In the genomic region with DNA sequence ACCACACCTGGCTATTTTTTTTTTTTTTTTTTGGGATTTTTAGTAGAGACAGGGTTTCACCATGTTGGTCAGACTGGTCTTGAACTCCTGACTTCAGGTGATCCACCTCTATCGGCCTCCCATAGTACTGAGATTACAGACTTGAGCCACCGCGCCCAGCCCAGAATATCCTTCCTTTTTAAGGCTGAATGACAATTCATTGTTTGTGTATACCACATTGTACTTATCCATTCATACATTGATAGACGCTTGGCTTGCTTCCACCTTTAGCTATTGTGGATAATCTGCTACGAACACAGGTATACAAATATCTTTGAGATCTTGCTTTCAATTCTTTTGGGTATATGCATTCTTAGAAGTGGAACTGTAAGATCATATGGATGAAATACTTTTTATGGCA, we compare ENCODE assay signal across 16 cellular contexts. TPM values are rescaled to one million over a fixed set of nuclear protein-coding genes. Genes with fewer than 3 reads are reported as not detected.
A peak's percentile ranks its signal among the peaks of the same experiment; 100 is the strongest.
DNase-seq lines count a peak whose midpoint lies in the region; ATAC-seq and TF ChIP-seq lines count a peak whose summit lies in the region.
"Had no signal": no experiment of that assay in that cellular context is flagged by ENCODE, and none has a peak within 500 bp of the region (broad histone marks: within the 10 kb centered on the region; RNA-seq: fewer than 3 reads in every experiment).

No MANE protein-coding gene starts in this region.

- in situ Hi-C loops in HAP-1 (cut with MboI; ENCODE audit: low sequenced_read_pairs) = no loop called here

- intact Hi-C loops in esophagus muscularis mucosa (cut with DNase I) = no loop called here

- H3K4me3 ChIP-seq in BLaER1 (0 out of 2 replicates have a peak overlapping the region, but pooled peaks have one; percentile 22), HAP-1 (no peak overlapping the region), esophagus muscularis mucosa (no peak overlapping the region), WERI-Rb-1 (ENCODE audit: low read depth, low read length) (no peak overlapping the region)
- H3K4me3 ChIP-seq: GM23338 had no signal

- no peak for TF ChIP-seq POLR2A in esophagus muscularis mucosa (IDR thresholded peaks at IDR 0.05; ENCODE audit: low read depth)

- H3K4me2 ChIP-seq in BLaER1 = peak overlapping the region; percentile 87
- H3K4me2 ChIP-seq: GM23338 had no signal

- DNase-seq in HAP-1 (ENCODE audit: low spot score in 2 of 2) (peak; percentile 13 to 33), NCI-H69 (lab: John Stamatoyannopoulos, UW) (peak; percentile 22), esophagus muscularis mucosa (ENCODE audit: extremely low spot score) (peak; percentile 62), AG08395 (ENCODE audit: low spot score) (no peak), WERI-Rb-1 (no peak)
- DNase-seq: 8988T; CD4-positive, alpha-beta memory T cell; DMS79 treated with DMSO at 0.1 percent for 48 hours; GF-D8; HFFc6 had no signal

- H3K36me3 ChIP-seq in BLaER1 (peaks cover 12% of the 10 kb centered on the region; the same call in 1 of the 2 replicates), HAP-1 (replicated peaks) (no peaks in the 10 kb centered on the region), esophagus muscularis mucosa (no peaks in the 10 kb centered on the region), WERI-Rb-1 (no peaks in the 10 kb centered on the region)

- no peak for TF ChIP-seq CTCF in esophagus muscularis mucosa (IDR thresholded peaks at IDR 0.05)
- TF ChIP-seq CTCF in WERI-Rb-1 (IDR thresholded peaks at IDR 0.05; ENCODE audit: low read depth, low read length) = no peak

- peaks cover 49% of the 10 kb centered on the region for H3K4me1 ChIP-seq in BLaER1
- H3K4me1 ChIP-seq in HAP-1 = no peaks in the 10 kb centered on the region; the same call in 1 of the 2 replicates
- H3K4me1 ChIP-seq in esophagus muscularis mucosa = no peaks in the 10 kb centered on the region

- H3K9ac ChIP-seq in BLaER1 = peak overlapping the region; percentile 43

- WGBS in esophagus muscularis mucosa = 83% methylated on average over 5 of the region's 5 CpGs

- peaks cover 27% of the 10 kb centered on the region for H3K9me3 ChIP-seq in BLaER1
- H3K9me3 ChIP-seq in HAP-1 = no peaks in the 10 kb centered on the region
- no peaks in the 10 kb centered on the region for H3K9me3 ChIP-seq in esophagus muscularis mucosa
- H3K9me3 ChIP-seq in WERI-Rb-1 (ENCODE audit: severe bottlenecking) = peaks cover 4% of the 10 kb centered on the region

- TF ChIP-seq EP300 in esophagus muscularis mucosa (IDR thresholded peaks at IDR 0.05) = no peak

- H3K27me3 ChIP-seq in BLaER1 = no peaks in the 10 kb centered on the region
- H3K27me3 ChIP-seq in HAP-1 (ENCODE audit: low read depth) = peaks cover 3% of the 10 kb centered on the region
- H3K27me3 ChIP-seq in esophagus muscularis mucosa = peaks cover 0 to 8% (median 0%) of the 10 kb centered on the region in 4 donors
- H3K27me3 ChIP-seq in WERI-Rb-1 (ENCODE audit: insufficient read depth, low read depth, severe bottlenecking) = peaks cover 60% of the 10 kb centered on the region

- H3K27ac ChIP-seq in BLaER1 (peak overlapping the region; percentile 73), esophagus muscularis mucosa (replicated peaks in 1 of 4) (no peak overlapping the region), WERI-Rb-1 (no peak overlapping the region)

- no peaks in the 10 kb centered on the region for H4K20me1 ChIP-seq in BLaER1

- no peak for ATAC-seq in activated CD4-positive, CD25-positive, alpha-beta regulatory T cell treated with anti-CD3 and anti-CD28 coated beads, Interleukin-2, amount 50 U/mL, for 24 hours
- no peak for ATAC-seq in esophagus mucosa
- ATAC-seq: GM23338, HCT116 had no signal

RNA-seq across cellular contexts. Expression of a gene that starts 10.8 kb away (rescaled TPM):
- total RNA-seq in esophagus muscularis mucosa (under 1 TPM in 3 of 4 donors, not detected in 1; 0.17 to 0.57 (median 0.19) TPM), esophagus mucosa (11.3 TPM)
- total RNA-seq: B cell; CD4-positive, alpha-beta memory T cell; HFFc6 had no signal

Comparison
In these comparisons a context has a peak if more than half of its experiments do, and no peak if none do; other contexts are left out.
1. DNase-seq: peak in HAP-1 (2 of 2), NCI-H69 (single experiment) and esophagus muscularis mucosa (single experiment); none in AG08395 (single experiment) and WERI-Rb-1 (single experiment).